In the genomic region with DNA sequence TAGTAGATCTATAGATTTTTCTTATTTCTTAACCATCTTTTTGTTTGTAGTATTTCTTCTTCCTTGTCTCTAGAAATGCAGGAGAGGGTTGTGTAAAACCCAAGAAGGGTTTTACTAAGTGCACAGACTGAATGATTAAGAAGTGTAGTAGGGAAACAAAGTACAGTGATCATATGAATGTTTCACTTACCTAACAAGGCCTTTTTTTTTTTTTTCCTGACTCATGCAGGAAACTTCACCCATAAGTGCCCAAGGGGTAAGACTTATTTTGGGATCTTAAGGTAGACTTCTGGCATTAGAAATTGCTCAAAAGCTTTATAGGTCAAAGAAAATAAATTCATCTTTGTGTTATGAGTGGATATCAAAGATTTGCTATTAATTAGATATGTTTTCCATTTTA, we compare ENCODE assay signal across 18 cellular contexts. TPM values are rescaled to one million over a fixed set of nuclear protein-coding genes. Genes with fewer than 3 reads are reported as not detected.
DNase-seq lines count a peak whose midpoint lies in the region; FAIRE-seq and TF ChIP-seq lines count a peak whose summit lies in the region.
"Had no signal": no experiment of that assay in that cellular context is flagged by ENCODE, and none has a peak within 500 bp of the region (broad histone marks: within the 10 kb centered on the region; RNA-seq: fewer than 3 reads in every experiment).

No MANE protein-coding gene starts in this region.

- peak; percentile 80 for FAIRE-seq in H54 (lab: Jason Lieb, UNC)
- FAIRE-seq: A204.1, GM12878, H1 had no signal

- no peak overlapping the region for H2AFZ ChIP-seq in mammary epithelial cell (ENCODE audit: low read depth, low read length)

- no peaks in the 10 kb centered on the region for H4K20me1 ChIP-seq in mammary epithelial cell (ENCODE audit: insufficient read depth, low read length)

- no peaks in the 10 kb centered on the region for H3K27me3 ChIP-seq in mammary epithelial cell (ENCODE audit: insufficient read depth, low read length)
- peaks cover 0 to 3% of the 10 kb centered on the region in 2 donors for H3K27me3 ChIP-seq in breast epithelium
- H3K27me3 ChIP-seq: BE2C had no signal

- TF ChIP-seq CTCF in mammary epithelial cell (conservative IDR thresholded peaks at IDR 0.05 in 1 of 2, IDR thresholded peaks at IDR 0.05 in 1 of 2; ENCODE audit: extremely low read depth in 1 of 2, insufficient read depth in 1 of 2, low read depth in 1 of 2, low read length in 2 of 2) (no peak), breast epithelium (IDR thresholded peaks at IDR 0.05) (no peak), VCaP (conservative IDR thresholded peaks at IDR 0.05) (no peak)

- TF ChIP-seq POLR2A in breast epithelium (IDR thresholded peaks at IDR 0.05) (no peak), H54 (IDR thresholded peaks at IDR 0.05; ENCODE audit: low read depth, low read length) (no peak)

- H3K4me1 ChIP-seq in mammary epithelial cell (ENCODE audit: insufficient read depth, low read length) (peaks cover 3% of the 10 kb centered on the region), breast epithelium (no peaks in the 10 kb centered on the region)
- H3K4me1 ChIP-seq: HAP-1 had no signal

- H3K27ac ChIP-seq in mammary epithelial cell (ENCODE audit: insufficient read depth, low read depth, low read length) (no peak overlapping the region), breast epithelium (no peak overlapping the region), VCaP (peak overlapping the region; percentile 14; the same call in 1 of the 2 replicates)

- H3K4me3 ChIP-seq in mammary epithelial cell (replicated peaks in 1 of 3; ENCODE audit: insufficient read depth in 1 of 3, low read depth in 2 of 3, low read length in 3 of 3), result no peak overlapping the region
- H3K4me3 ChIP-seq in breast epithelium, result no peak overlapping the region
- H3K4me3 ChIP-seq: GM12878, HAP-1 had no signal

- CTCF ChIA-PET in mammary epithelial cell (lab: Charles Lee; ENCODE audit: low non-redundant PET), result no interaction called here

- H3K9me3 ChIP-seq in mammary epithelial cell (replicated peaks; ENCODE audit: insufficient read depth, low read length), result no peaks in the 10 kb centered on the region
- H3K9me3 ChIP-seq in breast epithelium, result no peaks in the 10 kb centered on the region
- H3K9me3 ChIP-seq: BE2C, HAP-1 had no signal

- H3K79me2 ChIP-seq in mammary epithelial cell (ENCODE audit: insufficient read depth, low read length), result no peaks in the 10 kb centered on the region

- H3K9ac ChIP-seq in mammary epithelial cell (ENCODE audit: insufficient read depth, low read length), result no peak overlapping the region

- H3K4me2 ChIP-seq in mammary epithelial cell (ENCODE audit: insufficient read depth, low read depth, low read length), result no peak overlapping the region

- DNase-seq in mammary epithelial cell (peak; percentile 29), breast epithelium (ENCODE audit: low spot score in 2 of 2) (no peak), H54 (ENCODE audit: insufficient read length, low spot score) (no peak), dedifferentiated amniotic fluid mesenchymal stem cell (ENCODE audit: extremely low spot score) (no peak), DMS79 (lab: John Stamatoyannopoulos, UW) (no peak), SHP77 (lab: John Stamatoyannopoulos, UW) (no peak)
- DNase-seq: ACHN; BE2C; CD4-positive, CD25-positive, alpha-beta regulatory T cell; CD8-positive, alpha-beta memory T cell; COR-L47; DMS 273 treated with DMSO at 0.1 percent for 48 hours; DMS53 had no signal

- in situ Hi-C loops in mammary epithelial cell (cut with MboI; ENCODE audit: low sequenced_read_pairs in 2 of 2), result no loop called here

- H3K36me3 ChIP-seq in mammary epithelial cell (ENCODE audit: insufficient read depth, low read length) (no peaks in the 10 kb centered on the region), breast epithelium (no peaks in the 10 kb centered on the region)
- H3K36me3 ChIP-seq: BE2C, HAP-1 had no signal

- BruUV-seq in mammary epithelial cell (replicated peaks; lab: Mats Ljungman, UMichigan), result no TSS peak

- intact Hi-C loops in mammary epithelial cell (cut with micrococcal nuclease) (no loop called here), breast epithelium (cut with DNase I; ENCODE audit: low total_unique reads) (no loop called here)

- dilution Hi-C loops in mammary epithelial cell (cut with HindIII; ENCODE audit: low sequenced_read_pairs), result no loop called here

RNA-seq across cellular contexts. Expression of a gene that starts 10.2 kb away (rescaled TPM):
- total RNA-seq in mammary epithelial cell (10 to 100 TPM in 1 of 2 donors, 1 to 10 TPM in 1; 1.1 to 19.2 TPM), breast epithelium (1 to 10 TPM in 2 of 3 donors, under 1 TPM in 1; 0.32 to 5.0 (median 1.6) TPM)
- polyA plus RNA-seq in mammary epithelial cell, result 0.50 TPM
- polyA minus RNA-seq in mammary epithelial cell, result 2.8 TPM
